Comparison of ENCODE assay signal across 8 cellular contexts in genomic region chr5:132063090-132063911, GRCh38. TPM values are rescaled to one million over a fixed set of nuclear protein-coding genes. Genes with fewer than 3 reads are reported as not detected.
DNase-seq lines count a peak whose midpoint lies in the region; ATAC-seq lines count a peak whose summit lies in the region.

No MANE protein-coding gene starts in this region.

- no peaks in the 10 kb centered on the region for H3K9me3 Mint-ChIP-seq in memory B cell

- DNase-seq in NCI-H146 (lab: John Stamatoyannopoulos, UW): peak; percentile 37
- no peak for DNase-seq in NCI-H146 treated with DMSO at 0.1 percent for 48 hours (lab: John Stamatoyannopoulos, UW; ENCODE audit: unreplicated experiment)
- DNase-seq in NCI-H460 (ENCODE audit: extremely low read depth, low read depth): peak; percentile 57
- peak; percentile 74 to 77 for DNase-seq in activated CD4-positive, alpha-beta T cell treated with anti-CD3 and anti-CD28 coated beads, Interleukin-2, amount 50 U/mL, for 24 hours (ENCODE audit: low read depth in 1 of 2, low spot score in 1 of 2)
- DNase-seq in ecto neural progenitor cell (ENCODE audit: low spot score): peak; percentile 86
- DNase-seq in memory B cell (ENCODE audit: low spot score in 2 of 2): peak; percentile 75 to 81
- DNase-seq in stimulated activated CD8-positive, alpha-beta memory T cell treated with anti-CD3 and anti-CD28 coated beads, Interleukin-2, amount 100 ng/mL, for 48 hours (ENCODE audit: low read depth in 2 of 2): peak; percentile 70 to 86

- ATAC-seq in HG02588 (IDR thresholded peaks at IDR 0.05; ENCODE audit: unreplicated experiment): peak; percentile 46
- ATAC-seq in memory B cell (ENCODE audit: low read depth): peak; percentile 67

- no peaks in the 10 kb centered on the region for H3K36me3 Mint-ChIP-seq in memory B cell

- no peak overlapping the region for H3K27ac Mint-ChIP-seq in memory B cell

- no peak overlapping the region for H3K4me3 Mint-ChIP-seq in memory B cell

- peaks cover 10% of the 10 kb centered on the region for H3K4me1 Mint-ChIP-seq in memory B cell

- no peaks in the 10 kb centered on the region for H3K27me3 Mint-ChIP-seq in memory B cell

RNA-seq across cellular contexts. Expression of gene IL3, which starts 2.8 kb away (rescaled TPM):
- not detected in 2 replicates for total RNA-seq in NCI-H460 (2014; rRNA removed; shearing (Covaris generic))
- not detected in 2 replicates for polyA plus RNA-seq in NCI-H460 (2014; cell fraction: nucleus; rRNA removed)

RNA-seq across cellular contexts. Expression of gene CSF2, which starts 10.3 kb away (rescaled TPM):
- not detected in 2 replicates for total RNA-seq in NCI-H460 (2014; rRNA removed; shearing (Covaris generic))
- polyA plus RNA-seq in NCI-H460 (2014; cell fraction: nucleus; rRNA removed): not detected in 2 replicates

RNA-seq across cellular contexts. Expression of gene ACSL6, which starts 51.8 kb away (rescaled TPM):
- total RNA-seq in NCI-H460 (2014; rRNA removed; shearing (Covaris generic)): 0.03 and 0.05 TPM in 2 replicates
- not detected in 2 replicates for polyA plus RNA-seq in NCI-H460 (2014; cell fraction: nucleus; rRNA removed)
